In the genomic region with DNA sequence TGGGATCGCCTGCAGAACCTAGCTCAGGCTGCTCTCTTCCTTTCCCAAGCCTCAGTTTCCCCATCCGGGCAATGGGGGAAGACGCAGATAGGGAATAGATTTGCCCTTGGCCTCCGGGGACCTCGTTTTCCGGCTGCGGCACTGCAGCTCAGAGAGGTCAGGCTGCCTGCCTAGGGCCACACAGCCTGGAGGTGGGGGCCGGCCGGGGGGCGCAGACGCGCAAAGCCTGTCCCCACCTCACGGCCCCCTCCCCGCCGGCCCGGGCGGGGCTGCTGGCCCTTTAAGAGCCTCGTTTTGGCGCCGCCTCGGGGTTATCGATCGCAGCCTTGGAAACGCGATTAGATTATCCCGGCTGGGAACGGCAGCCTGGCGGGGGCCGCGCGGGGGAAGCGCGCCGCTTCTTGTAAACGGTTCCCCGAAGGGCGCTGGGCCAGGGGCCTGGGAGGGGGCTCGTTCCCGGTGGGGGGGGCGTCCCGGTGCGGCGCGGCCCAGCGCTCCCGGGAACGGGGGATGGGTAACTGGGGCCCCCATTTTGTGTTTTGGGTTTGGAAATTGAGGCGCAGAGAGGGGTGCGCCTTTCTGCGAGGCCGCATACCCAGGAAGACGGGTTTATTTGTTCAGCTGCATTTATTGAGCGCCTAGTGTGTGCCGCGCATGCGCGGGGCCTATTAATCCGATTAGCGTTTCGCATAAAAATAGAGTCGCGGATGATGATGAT, we compare ENCODE assay signal across 15 cellular contexts. TPM values are rescaled to one million over a fixed set of nuclear protein-coding genes. Genes with fewer than 3 reads are reported as not detected.
A peak's percentile ranks its signal among the peaks of the same experiment; 100 is the strongest.
DNase-seq lines count a peak whose midpoint lies in the region; TF ChIP-seq lines count a peak whose summit lies in the region.
"Had no signal": no experiment of that assay in that cellular context is flagged by ENCODE, and none has a peak within 500 bp of the region (broad histone marks: within the 10 kb centered on the region; RNA-seq: fewer than 3 reads in every experiment).

No MANE protein-coding gene starts in this region.

- TF ChIP-seq POLR2A in esophagus muscularis mucosa (IDR thresholded peaks at IDR 0.05; ENCODE audit: low read depth) = no peak

- H3K9ac ChIP-seq in iPS-15b (ENCODE audit: low read depth, low read length) = no peak overlapping the region

- H3K27me3 ChIP-seq in iPS-15b (ENCODE audit: control insufficient read depth, insufficient read depth, low read length) = peaks cover 59% of the 10 kb centered on the region
- peaks cover 7 to 100% (median 62%) of the 10 kb centered on the region in 4 donors for H3K27me3 ChIP-seq in esophagus muscularis mucosa

- H3K4me1 ChIP-seq in iPS-15b (ENCODE audit: control insufficient read depth, insufficient read depth, low read length) = no peaks in the 10 kb centered on the region
- peaks cover 8 to 25% (median 19%) of the 10 kb centered on the region in 4 donors for H3K4me1 ChIP-seq in esophagus muscularis mucosa

- TF ChIP-seq CTCF in esophagus muscularis mucosa (IDR thresholded peaks at IDR 0.05) = no peak

- intact Hi-C loops in esophagus muscularis mucosa (cut with DNase I) = loop anchor here (2.0 to 10.0 kb wide), 2 partner anchors 129 to 149 kb away; no protein-coding TSS in a partner anchor

- 8% methylated on average over 44 of the region's 62 CpGs for WGBS in esophagus muscularis mucosa

- peak; percentile 12 for DNase-seq in NCI-H748 (lab: John Stamatoyannopoulos, UW; ENCODE audit: unreplicated experiment)
- DNase-seq in NCI-H748 treated with DMSO at 0.1 percent for 48 hours (lab: John Stamatoyannopoulos, UW) = no peak
- peak; percentile 78 for DNase-seq in SK-N-DZ (ENCODE audit: low spot score)
- DNase-seq in retina = peak; percentile 64
- no peak for DNase-seq in central memory CD4-positive, alpha-beta T cell
- DNase-seq in esophagus muscularis mucosa (ENCODE audit: extremely low spot score) = no peak
- no peak for DNase-seq in GF-D8 (lab: John Stamatoyannopoulos, UW)
- DNase-seq: activated CD4-positive, alpha-beta memory T cell treated with anti-CD3 and anti-CD28 coated beads, Interleukin-2, amount 10 ng/mL, durations not matched to agents 7 days and 5 days; activated T-cell treated with anti-CD3 and anti-CD28 coated beads, Interleukin-2, amount 50 U/mL, for 72 hours; CD8-positive, alpha-beta T cell; GOT3; KG1; NCI-H1436 treated with DMSO at 0.1 percent for 48 hours; NCI-H446 had no signal

- no peak overlapping the region for H3K27ac ChIP-seq in esophagus muscularis mucosa (replicated peaks in 1 of 4)

- H3K9me3 ChIP-seq in iPS-15b (ENCODE audit: control insufficient read depth, insufficient read depth, low read length) (no peaks in the 10 kb centered on the region), esophagus muscularis mucosa (no peaks in the 10 kb centered on the region)

- H3K4me3 ChIP-seq in iPS-15b (ENCODE audit: low read depth, low read length) (peak overlapping the region; percentile 16), esophagus muscularis mucosa (no peak overlapping the region)

- H3K36me3 ChIP-seq in iPS-15b (ENCODE audit: control insufficient read depth, insufficient read depth, low read length) (no peaks in the 10 kb centered on the region), esophagus muscularis mucosa (no peaks in the 10 kb centered on the region)

- no peak for TF ChIP-seq EP300 in esophagus muscularis mucosa (IDR thresholded peaks at IDR 0.05)

RNA-seq across cellular contexts. Expression of a gene that starts 23.4 kb away (rescaled TPM):
- 200 and 201 TPM in 2 replicates for polyA plus RNA-seq in SK-N-DZ (2014; cell fraction: cytosol; rRNA removed)
- polyA plus RNA-seq in SK-N-DZ (2014; cell fraction: nucleus; rRNA removed) = 331 and 334 TPM in 2 replicates
- total RNA-seq in esophagus muscularis mucosa = 10 to 100 TPM; 32.0 to 53.6 (median 46.5) TPM

Comparison
In these comparisons a context has a peak if more than half of its experiments do, and no peak if none do; other contexts are left out.
1. DNase-seq: peak in NCI-H748 (single experiment), SK-N-DZ (single experiment) and retina (single experiment); none in NCI-H748 treated with DMSO at 0.1 percent for 48 hours (single experiment), central memory CD4-positive, alpha-beta T cell (single experiment), esophagus muscularis mucosa (single experiment) and GF-D8 (single experiment).